Comparison of ENCODE assay signal across 8 cellular contexts in genomic region chr7:30285067-30285530, GRCh38. TPM values are rescaled to one million over a fixed set of nuclear protein-coding genes. Genes with fewer than 3 reads are reported as not detected.
DNase-seq lines count a peak whose midpoint lies in the region; ATAC-seq, FAIRE-seq and TF ChIP-seq lines count a peak whose summit lies in the region.

No MANE protein-coding gene starts in this region.

- BruUV-seq in GM12878 (replicated peaks; lab: Mats Ljungman, UMichigan): no TSS peak

- TF ChIP-seq CTCF in GM12878 (IDR thresholded peaks at IDR 0.05 in 2 of 3, conservative IDR thresholded peaks at IDR 0.05 in 1 of 3; ENCODE audit: control insufficient read depth in 2 of 3, extremely low read depth in 1 of 3, insufficient read depth in 1 of 3, low read depth in 3 of 3, low read length in 3 of 3): no peak

- in situ Hi-C loops in GM12878 (cut with MboI): no loop called here

- WGBS in GM12878 (ENCODE audit: insufficient coverage, insufficient replicate concordance, low lambda C conversion rate, missing lambda C conversion rate): under 1% methylated on average over 55 of the region's 72 CpGs

- no peak for TF ChIP-seq EP300 in GM12878 (IDR thresholded peaks at IDR 0.05; ENCODE audit: borderline replicate concordance in 1 of 2, control insufficient read depth in 1 of 2, low read depth in 2 of 2, low read length in 2 of 2)

- H4K20me1 ChIP-seq in GM12878 (ENCODE audit: control insufficient read depth, insufficient read depth): no peaks in the 10 kb centered on the region

- DNase-seq in NCI-H82 (lab: John Stamatoyannopoulos, UW) (peak; percentile 68), NCI-H82 treated with DMSO at 0.1 percent for 48 hours (lab: John Stamatoyannopoulos, UW; ENCODE audit: unreplicated experiment) (no peak), SW480 (ENCODE audit: low spot score) (peak; percentile 53), GM12878 (ENCODE audit: low read depth, low spot score) (no peak), iPS-NIHi11 (ENCODE audit: low spot score) (peak; percentile 35), hippocampal formation (lab: John Stamatoyannopoulos, UW) (no peak)
- DNase-seq in stimulated activated CD4-positive, alpha-beta T cell treated with anti-CD3 and anti-CD28 coated beads, Interleukin-2, amount 100 ng/mL, for 24 hours: peak; percentile 40 to 43

- H3K79me2 ChIP-seq in GM12878 (ENCODE audit: control insufficient read depth, insufficient read depth, low read length): peaks cover 28% of the 10 kb centered on the region

- ATAC-seq in HG03045 (IDR thresholded peaks at IDR 0.05; ENCODE audit: unreplicated experiment) (peak; percentile 21), GM12878 (peak; percentile 18)

- SMC1A ChIA-PET in GM12878 (lab: Charles Lee; ENCODE audit: uncharacterized antibody, unreplicated experiment): interaction anchor here (1.0 to 1.6 kb wide), 4 partner anchors 9 to 69 kb away, joined by 3 read pairs; no protein-coding TSS in a partner anchor

- peak overlapping the region; percentile 61; the same call in 1 of the 2 replicates for H3K4me3 ChIP-seq in GM12878

- intact Hi-C loops in GM12878 (cut with micrococcal nuclease; ENCODE audit: unreplicated experiment): loop anchor here (2.0 to 10.0 kb wide), 6 partner anchors 38 to 220 kb away; partner anchors contain the start of gene GGCT

- RAD21 ChIA-PET in GM12878 (lab: Charles Lee; ENCODE audit: unreplicated experiment): interaction anchor here (1.3 to 5.3 kb wide), 3 partner anchors 40 to 106 kb away, joined by 3 to 28 read pairs (median 4); no protein-coding TSS in a partner anchor

- CTCF ChIA-PET in GM12878 (lab: Yijun Ruan, JAX): interaction anchor here (1.0 to 3.0 kb wide), 3 partner anchors 9 to 123 kb away, joined by 3 to 10 read pairs (median 3); no protein-coding TSS in a partner anchor

- H3K27ac ChIP-seq in GM12878 (ENCODE audit: control insufficient read depth, insufficient read depth): peak overlapping the region; percentile 83

- no peak for FAIRE-seq in GM12878 (lab: Jason Lieb, UNC)

- H3K36me3 ChIP-seq in GM12878 (ENCODE audit: control insufficient read depth in 2 of 2, insufficient read depth in 2 of 2, low read length in 1 of 2): no peaks in the 10 kb centered on the region

- TF ChIP-seq POLR2A in GM12878 (IDR thresholded peaks at IDR 0.05; ENCODE audit: low read depth, low read length): peak; percentile 1; the same call in 1 of the 2 replicates

- TF ChIP-seq RAD21 in GM12878 (IDR thresholded peaks at IDR 0.05; ENCODE audit: insufficient read depth, low read depth, low read length): no peak

- H3K27me3 ChIP-seq in GM12878 (replicated peaks in 1 of 2; ENCODE audit: control insufficient read depth in 2 of 2, insufficient read depth in 2 of 2, low read length in 1 of 2): no peaks in the 10 kb centered on the region

- peak overlapping the region; percentile 84 for H2AFZ ChIP-seq in GM12878 (ENCODE audit: control insufficient read depth, low read depth, low read length)

- H3K9me3 ChIP-seq in GM12878 (replicated peaks; ENCODE audit: control insufficient read depth, insufficient read depth, low read length): no peaks in the 10 kb centered on the region

- H3K4me1 ChIP-seq in GM12878 (ENCODE audit: control insufficient read depth, insufficient read depth, low read length): peaks cover 11% of the 10 kb centered on the region

- peak overlapping the region; percentile 42; the same call in 1 of the 2 replicates for H3K4me2 ChIP-seq in GM12878 (ENCODE audit: control insufficient read depth, insufficient read depth)

- peak overlapping the region; percentile 78 for H3K9ac ChIP-seq in GM12878 (ENCODE audit: control insufficient read depth, insufficient read depth, low read length)

- POLR2A ChIA-PET in GM12878 (lab: Charles Lee): interaction anchor here (3.1 kb wide), 1 partner anchor 64 kb away, joined by 23 read pairs; no protein-coding TSS in a partner anchor

TF ChIP-seq in GM12878, 131 proteins besides CTCF, POLR2A, EP300 and RAD21:
- TF ChIP-seq TCF3 (IDR thresholded peaks at IDR 0.05; ENCODE audit: borderline replicate concordance, insufficient read depth, low read depth, low read length) (peak; percentile 4; the same call in 1 of the 2 replicates), JUNB (IDR thresholded peaks at IDR 0.05) (no peak), SMARCA5 (IDR thresholded peaks at IDR 0.05) (peak; percentile 6; the same call in 1 of the 2 replicates), YY1 (IDR thresholded peaks at IDR 0.05; ENCODE audit: low read depth, low read length) (peak; percentile 40; the same call in 1 of the 2 replicates), USF2 (IDR thresholded peaks at IDR 0.05; ENCODE audit: borderline replicate concordance, low read depth, low read length) (no peak), IKZF1 (conservative IDR thresholded peaks at IDR 0.05) (peak; percentile 84)
TF ChIP-seq in GM12878: peak in this region for 4.

RNA-seq across cellular contexts. Expression of gene ZNRF2, which starts 0.7 kb away (rescaled TPM):
- total RNA-seq in GM12878 (2013; cell fraction: nucleolus; rRNA removed): 35.6 and 39.6 TPM in 2 replicates
- total RNA-seq in GM12878 (2014; rRNA removed) (20.1 and 20.4 TPM in 2 replicates), GM12878 (2014; rRNA removed; fragmentation: Illumina TruSeq; extraction: Trizol) (10.2 and 11.8 TPM in 2 replicates), GM12878 (2021) (16.1 and 16.8 TPM in 2 replicates)
- 2.0 TPM for polyA plus RNA-seq in GM12878 (2011; ENCODE audit: low read depth)
- polyA plus RNA-seq in GM12878 (2011; rRNA removed) (9.3 and 15.3 TPM in 2 replicates), GM12878 (2014; fragmentation: Illumina TruSeq; extraction: Trizol) (10.5 and 12.9 TPM in 2 replicates), GM12878 (2014; fragmentation: Nextera tagmentation; extraction: Ambion mirVana) (1 to 10 TPM; 3.1 to 4.0 TPM), GM12878 (2014; rRNA removed) (9.6 and 9.7 TPM in 2 replicates), GM12878 (2016; fragmentation: Nextera tagmentation; extraction: Ambion mirVana) (1 to 10 TPM; 1.2 to 1.6 TPM)
- 3.2 and 3.8 TPM in 2 replicates for polyA plus RNA-seq in GM12878 (2011; cell fraction: cytosol; rRNA removed)
- 4.7 and 4.9 TPM in 2 replicates for polyA plus RNA-seq in GM12878 (2011; cell fraction: nucleus; rRNA removed)
- 5.0 and 5.9 TPM in 2 replicates for polyA plus RNA-seq in GM12878 (2012)
- polyA minus RNA-seq in GM12878 (2011; rRNA and poly(A)+ RNA removed): 5.7 and 8.9 TPM in 2 replicates
- 4.8 and 4.9 TPM in 2 replicates for polyA minus RNA-seq in GM12878 (2011; cell fraction: cytosol; rRNA and poly(A)+ RNA removed)
- polyA minus RNA-seq in GM12878 (2011; cell fraction: nucleus; rRNA and poly(A)+ RNA removed): 19.3 and 41.0 TPM in 2 replicates

Comparison
In these comparisons a context has a peak if more than half of its experiments do, and no peak if none do; other contexts are left out.
1. DNase-seq: peak in NCI-H82 (single experiment), SW480 (single experiment), iPS-NIHi11 (single experiment) and stimulated activated CD4-positive, alpha-beta T cell treated with anti-CD3 and anti-CD28 coated beads, Interleukin-2, amount 100 ng/mL, for 24 hours (2 of 2); none in NCI-H82 treated with DMSO at 0.1 percent for 48 hours (single experiment), GM12878 (single experiment) and hippocampal formation (0 of 2).